ENCODE assay signal across 17 cellular contexts in genomic region chr2:71668326-71669057, GRCh38.
DNase-seq lines count a peak whose midpoint lies in the region; ATAC-seq and TF ChIP-seq lines count a peak whose summit lies in the region.
"Had no signal": no experiment of that assay in that cellular context is flagged by ENCODE, and none has a peak within 500 bp of the region (broad histone marks: within the 10 kb centered on the region; RNA-seq: fewer than 3 reads in every experiment).

No MANE protein-coding gene starts in this region.

- no peak overlapping the region for H3K4me3 Mint-ChIP-seq in endodermal cell
- H3K4me3 Mint-ChIP-seq: B cell; CD4-positive, alpha-beta T cell; IgD-negative memory B cell had no signal

- H2AFZ ChIP-seq in neuronal stem cell (ENCODE audit: low read length): no peak overlapping the region

- no peak overlapping the region for H2BK5ac ChIP-seq in neuronal stem cell (ENCODE audit: low read length)

- H3K4me1 ChIP-seq in left ventricle myocardium inferior (no peaks in the 10 kb centered on the region), endodermal cell (ENCODE audit: control insufficient read depth, insufficient read depth, low read length) (no peaks in the 10 kb centered on the region), neuronal stem cell (ENCODE audit: control insufficient read depth in 2 of 2, insufficient read depth in 1 of 2, low read depth in 1 of 2, low read length in 2 of 2) (peaks cover 0 to 3% of the 10 kb centered on the region in 2 donors)

- no peak for ATAC-seq in left ventricle myocardium superior
- ATAC-seq in GM21367 (IDR thresholded peaks at IDR 0.05; ENCODE audit: unreplicated experiment): no peak

- no peak overlapping the region for H4K8ac ChIP-seq in neuronal stem cell (ENCODE audit: low read depth, low read length)

- H3K27ac Mint-ChIP-seq in endodermal cell: no peak overlapping the region
- H3K27ac Mint-ChIP-seq: B cell; CD4-positive, alpha-beta T cell had no signal

- no peaks in the 10 kb centered on the region for H3K9me3 Mint-ChIP-seq in endodermal cell
- H3K9me3 Mint-ChIP-seq: CD4-positive, alpha-beta T cell; IgD-negative memory B cell had no signal

- H3K27me3 ChIP-seq in left ventricle myocardium inferior (ENCODE audit: low read depth) (no peaks in the 10 kb centered on the region), endodermal cell (ENCODE audit: control insufficient read depth, insufficient read depth, low read length, poor library complexity, severe bottlenecking) (no peaks in the 10 kb centered on the region), neuronal stem cell (ENCODE audit: control insufficient read depth in 3 of 3, insufficient read depth in 3 of 3, low read depth in 1 of 3, low read length in 3 of 3) (peaks cover 0 to 4% (median 0%) of the 10 kb centered on the region in 3 experiments)

- H3K4me2 ChIP-seq in neuronal stem cell (ENCODE audit: insufficient read depth, low read length, poor library complexity, severe bottlenecking): no peak overlapping the region

- TF ChIP-seq CTCF in left ventricle myocardium inferior (IDR thresholded peaks at IDR 0.05; ENCODE audit: borderline replicate concordance) (no peak), endodermal cell (conservative IDR thresholded peaks at IDR 0.05) (no peak)

- H3K4me3 ChIP-seq in left ventricle myocardium inferior (no peak overlapping the region), endodermal cell (ENCODE audit: low read length) (no peak overlapping the region), neuronal stem cell (ENCODE audit: low read length in 2 of 2) (no peak overlapping the region)

- H3K79me1 ChIP-seq in neuronal stem cell (ENCODE audit: low read depth, low read length): no peaks in the 10 kb centered on the region

- H4K91ac ChIP-seq in neuronal stem cell (ENCODE audit: low read depth, low read length, poor library complexity): peak overlapping the region; percentile 77

- no peaks in the 10 kb centered on the region for H3K36me3 Mint-ChIP-seq in endodermal cell (ENCODE audit: low read depth)
- H3K36me3 Mint-ChIP-seq: IgD-negative memory B cell had no signal

- WGBS in endodermal cell (ENCODE audit: insufficient coverage in 1 of 2, insufficient read length in 1 of 2), 2 experiments: 89 to 90% methylated on average over 11 to 17 of the region's 17 CpGs
- WGBS in neuronal stem cell (ENCODE audit: extremely low coverage in 2 of 2, insufficient read length in 2 of 2, insufficient replicate concordance in 1 of 2), 2 donors: no CpG with 5 or more reads among the region's 17 CpGs

- H3K36me3 ChIP-seq in left ventricle myocardium inferior (peaks cover 59% of the 10 kb centered on the region), endodermal cell (ENCODE audit: control insufficient read depth, insufficient read depth, low read length) (no peaks in the 10 kb centered on the region), neuronal stem cell (replicated peaks in 1 of 2; ENCODE audit: control insufficient read depth in 2 of 2, insufficient read depth in 2 of 2, low read length in 2 of 2) (no peaks in the 10 kb centered on the region)

- H3K9me3 ChIP-seq in left ventricle myocardium inferior (replicated peaks): no peaks in the 10 kb centered on the region
- H3K9me3 ChIP-seq in endodermal cell (ENCODE audit: control insufficient read depth, low read length): no peaks in the 10 kb centered on the region
- no peaks in the 10 kb centered on the region for H3K9me3 ChIP-seq in neuronal stem cell (replicated peaks in 1 of 2; ENCODE audit: control insufficient read depth in 2 of 2, insufficient read depth in 1 of 2, low read depth in 1 of 2, low read length in 2 of 2)

- H2BK120ac ChIP-seq in neuronal stem cell (ENCODE audit: low read depth, low read length): no peak overlapping the region

- H2AK5ac ChIP-seq in neuronal stem cell (ENCODE audit: low read depth, low read length): no peak overlapping the region

- DNase-seq in left ventricle myocardium superior: peak; percentile 9
- DNase-seq in left ventricle myocardium inferior: no peak
- DNase-seq in endodermal cell: peak; percentile 45
- DNase-seq in neuronal stem cell (ENCODE audit: low spot score): no peak
- peak; percentile 29 for DNase-seq in ureter (ENCODE audit: low spot score)
- no peak for DNase-seq in inferior parietal cortex (ENCODE audit: extremely low spot score)
- no peak for DNase-seq in 8988T
- DNase-seq: ACHN; CD4-positive, alpha-beta T cell; HCEC 1CT; NCI-H1417; NCI-H2029; NCI-H2171 treated with DMSO at 0.1 percent for 48 hours; NCI-H82 had no signal

- no peak overlapping the region for H3K23ac ChIP-seq in neuronal stem cell (ENCODE audit: low read depth, low read length, poor library complexity)

- no peak overlapping the region for H2BK12ac ChIP-seq in neuronal stem cell (ENCODE audit: low read length)

- intact Hi-C loops in left ventricle myocardium superior (cut with micrococcal nuclease) (no loop called here), left ventricle myocardium inferior (cut with micrococcal nuclease) (no loop called here)

- H3K27me3 Mint-ChIP-seq in endodermal cell (ENCODE audit: insufficient read depth): no peaks in the 10 kb centered on the region
- H3K27me3 Mint-ChIP-seq: B cell had no signal

- no peak overlapping the region for H3K27ac ChIP-seq in left ventricle myocardium inferior (replicated peaks)
- no peak overlapping the region for H3K27ac ChIP-seq in endodermal cell (ENCODE audit: low read depth, low read length)
- H3K27ac ChIP-seq in neuronal stem cell (replicated peaks; ENCODE audit: low read length): no peak overlapping the region

- no peak overlapping the region for H3K4ac ChIP-seq in neuronal stem cell (ENCODE audit: low read length)

- H3K4me1 Mint-ChIP-seq in endodermal cell: no peaks in the 10 kb centered on the region
- H3K4me1 Mint-ChIP-seq: B cell had no signal

- H3K14ac ChIP-seq in neuronal stem cell (ENCODE audit: low read length): no peak overlapping the region

- peak overlapping the region; percentile 54 for H2BK15ac ChIP-seq in neuronal stem cell (ENCODE audit: low read length)

- peak overlapping the region; percentile 55 for H3K18ac ChIP-seq in neuronal stem cell (ENCODE audit: low read length)

- H3K9ac ChIP-seq in endodermal cell (ENCODE audit: extremely low read depth, low read length, poor library complexity, severe bottlenecking) (no peak overlapping the region), neuronal stem cell (ENCODE audit: low read depth, low read length, poor library complexity) (no peak overlapping the region)

Comparison
In these comparisons a context has a peak if more than half of its experiments do, and no peak if none do; other contexts are left out.
1. DNase-seq: peak in left ventricle myocardium superior (single experiment), endodermal cell (single experiment) and ureter (single experiment); none in left ventricle myocardium inferior (single experiment), neuronal stem cell (single experiment), inferior parietal cortex (single experiment) and 8988T (single experiment).